ENCODE assay signal across 21 cellular contexts in genomic region chr4:78356251-78356650, GRCh38.
DNase-seq lines count a peak whose midpoint lies in the region; ATAC-seq, FAIRE-seq and TF ChIP-seq lines count a peak whose summit lies in the region.
"Had no signal": no experiment of that assay in that cellular context is flagged by ENCODE, and none has a peak within 500 bp of the region (broad histone marks: within the 10 kb centered on the region; RNA-seq: fewer than 3 reads in every experiment).

No MANE protein-coding gene starts in this region.

- H3K27me3 ChIP-seq in pancreas (no peaks in the 10 kb centered on the region), WERI-Rb-1 (ENCODE audit: insufficient read depth, low read depth, severe bottlenecking) (peaks cover 3% of the 10 kb centered on the region)
- H3K27me3 ChIP-seq: BLaER1 had no signal

- DNase-seq in WTC11 (ENCODE audit: low spot score) (no peak), choroid plexus epithelial cell (ENCODE audit: low read depth) (peak; percentile 15), kidney tubule cell (ENCODE audit: low spot score) (peak; percentile 32), T-helper 17 cell (no peak), mesenteric fat pad (ENCODE audit: low spot score) (no peak), pancreas (no peak), WERI-Rb-1 (no peak)
- DNase-seq: CD4-positive, alpha-beta T cell; COR-L47; DMS 273 treated with DMSO at 0.1 percent for 48 hours; GM23248; KG1; NCI-H1092; NCI-H1436 treated with DMSO at 0.1 percent for 48 hours; NCI-H1930; NCI-H510A; SIG-M5 had no signal

- POLR2A ChIA-PET in WTC11 (lab: Charles Lee) = no interaction called here

- no peak for ATAC-seq in WTC11
- no peak for ATAC-seq in T-helper 17 cell
- ATAC-seq in pancreas = no peak
- ATAC-seq: Panc1 had no signal

- no peak overlapping the region for H3K4me3 ChIP-seq in choroid plexus epithelial cell (ENCODE audit: low read depth, low read length)
- no peak overlapping the region for H3K4me3 ChIP-seq in pancreas
- no peak overlapping the region for H3K4me3 ChIP-seq in WERI-Rb-1 (ENCODE audit: low read depth, low read length)
- H3K4me3 ChIP-seq: BLaER1, GM23248 had no signal

- 64 to 86% methylated on average over 2 of the region's 2 CpGs for WGBS in pancreas, 2 donors

- H3K4me1 ChIP-seq in pancreas = no peaks in the 10 kb centered on the region
- H3K4me1 ChIP-seq: BLaER1 had no signal

- H3K9me3 ChIP-seq in T-helper 17 cell (ENCODE audit: control insufficient read depth, low read length, poor library complexity, severe bottlenecking) = no peaks in the 10 kb centered on the region
- no peaks in the 10 kb centered on the region for H3K9me3 ChIP-seq in pancreas
- H3K9me3 ChIP-seq in WERI-Rb-1 (ENCODE audit: severe bottlenecking) = no peaks in the 10 kb centered on the region
- H3K9me3 ChIP-seq: BLaER1 had no signal

- H3K27me3 Mint-ChIP-seq in WTC11 (ENCODE audit: low read depth) (no peaks in the 10 kb centered on the region), T-helper 17 cell (peaks cover 38% of the 10 kb centered on the region)

- no peak overlapping the region for H3K27ac ChIP-seq in pancreas
- H3K27ac ChIP-seq in WERI-Rb-1 = no peak overlapping the region
- H3K27ac ChIP-seq: BLaER1, GM23248 had no signal

- CTCF ChIA-PET in WTC11 (lab: Charles Lee) = no interaction called here

- H3K36me3 Mint-ChIP-seq in WTC11 = 0 out of 2 replicates have a peak, but pooled peaks cover 6% of the 10 kb centered on the region
- H3K36me3 Mint-ChIP-seq in T-helper 17 cell (ENCODE audit: low read depth) = no peaks in the 10 kb centered on the region

- H3K4me3 Mint-ChIP-seq in WTC11 (no peak overlapping the region), T-helper 17 cell (no peak overlapping the region)
- H3K4me3 Mint-ChIP-seq: CD4-positive, alpha-beta T cell had no signal

- H3K36me3 ChIP-seq in pancreas (no peaks in the 10 kb centered on the region), WERI-Rb-1 (no peaks in the 10 kb centered on the region)
- H3K36me3 ChIP-seq: BLaER1 had no signal

- peaks cover 4% of the 10 kb centered on the region; the same call in 1 of the 2 replicates for H3K9me3 Mint-ChIP-seq in WTC11
- H3K9me3 Mint-ChIP-seq: CD4-positive, alpha-beta T cell had no signal

- intact Hi-C loops in pancreas (cut with DNase I) = no loop called here

- no peak for FAIRE-seq in pancreas (lab: Jason Lieb, UNC)
- FAIRE-seq: GM12892, HTR-8/SVneo had no signal

- peaks cover 42% of the 10 kb centered on the region for H3K4me1 Mint-ChIP-seq in WTC11
- H3K4me1 Mint-ChIP-seq in T-helper 17 cell = no peaks in the 10 kb centered on the region

- no peak for TF ChIP-seq CTCF in WTC11 (IDR thresholded peaks at IDR 0.05)
- no peak for TF ChIP-seq CTCF in choroid plexus epithelial cell (conservative IDR thresholded peaks at IDR 0.05; ENCODE audit: low read depth, low read length)
- TF ChIP-seq CTCF in pancreas (IDR thresholded peaks at IDR 0.05) = no peak
- no peak for TF ChIP-seq CTCF in WERI-Rb-1 (IDR thresholded peaks at IDR 0.05; ENCODE audit: low read depth, low read length)

- H3K27ac Mint-ChIP-seq in WTC11 = peak overlapping the region; percentile 77; the same call in 1 of the 2 replicates
- no peak overlapping the region for H3K27ac Mint-ChIP-seq in T-helper 17 cell
- H3K27ac Mint-ChIP-seq: CD4-positive, alpha-beta T cell had no signal

TF ChIP-seq in WTC11, 78 proteins besides CTCF, POLR2A, EP300 and RAD21 (continues in another document):
- TF ChIP-seq ZBTB21 (CRISPR knock-in tag; IDR thresholded peaks at IDR 0.05; ENCODE audit: borderline replicate concordance) (no peak), ZNF263 (CRISPR knock-in tag; IDR thresholded peaks at IDR 0.05; ENCODE audit: low read depth) (no peak), TEAD4 (CRISPR knock-in tag; IDR thresholded peaks at IDR 0.05) (no peak), AFF4 (CRISPR knock-in tag; IDR thresholded peaks at IDR 0.05; ENCODE audit: borderline replicate concordance) (no peak), TP53 (CRISPR knock-in tag; IDR thresholded peaks at IDR 0.05) (no peak), NFE2L1 (CRISPR knock-in tag; IDR thresholded peaks at IDR 0.05) (no peak), MXD4 (CRISPR knock-in tag; IDR thresholded peaks at IDR 0.05; ENCODE audit: borderline replicate concordance) (no peak), GABPB1 (CRISPR knock-in tag; IDR thresholded peaks at IDR 0.05) (no peak), JAZF1 (CRISPR knock-in tag; IDR thresholded peaks at IDR 0.05) (no peak)
- TF ChIP-seq, protein P1, sequence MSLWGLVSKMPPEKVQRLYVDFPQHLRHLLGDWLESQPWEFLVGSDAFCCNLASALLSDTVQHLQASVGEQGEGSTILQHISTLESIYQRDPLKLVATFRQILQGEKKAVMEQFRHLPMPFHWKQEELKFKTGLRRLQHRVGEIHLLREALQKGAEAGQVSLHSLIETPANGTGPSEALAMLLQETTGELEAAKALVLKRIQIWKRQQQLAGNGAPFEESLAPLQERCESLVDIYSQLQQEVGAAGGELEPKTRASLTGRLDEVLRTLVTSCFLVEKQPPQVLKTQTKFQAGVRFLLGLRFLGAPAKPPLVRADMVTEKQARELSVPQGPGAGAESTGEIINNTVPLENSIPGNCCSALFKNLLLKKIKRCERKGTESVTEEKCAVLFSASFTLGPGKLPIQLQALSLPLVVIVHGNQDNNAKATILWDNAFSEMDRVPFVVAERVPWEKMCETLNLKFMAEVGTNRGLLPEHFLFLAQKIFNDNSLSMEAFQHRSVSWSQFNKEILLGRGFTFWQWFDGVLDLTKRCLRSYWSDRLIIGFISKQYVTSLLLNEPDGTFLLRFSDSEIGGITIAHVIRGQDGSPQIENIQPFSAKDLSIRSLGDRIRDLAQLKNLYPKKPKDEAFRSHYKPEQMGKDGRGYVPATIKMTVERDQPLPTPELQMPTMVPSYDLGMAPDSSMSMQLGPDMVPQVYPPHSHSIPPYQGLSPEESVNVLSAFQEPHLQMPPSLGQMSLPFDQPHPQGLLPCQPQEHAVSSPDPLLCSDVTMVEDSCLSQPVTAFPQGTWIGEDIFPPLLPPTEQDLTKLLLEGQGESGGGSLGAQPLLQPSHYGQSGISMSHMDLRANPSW (CRISPR knock-in tag; conservative IDR thresholded peaks at IDR 0.05; ENCODE audit: low read depth) = no peak
- TF ChIP-seq, protein P2, sequence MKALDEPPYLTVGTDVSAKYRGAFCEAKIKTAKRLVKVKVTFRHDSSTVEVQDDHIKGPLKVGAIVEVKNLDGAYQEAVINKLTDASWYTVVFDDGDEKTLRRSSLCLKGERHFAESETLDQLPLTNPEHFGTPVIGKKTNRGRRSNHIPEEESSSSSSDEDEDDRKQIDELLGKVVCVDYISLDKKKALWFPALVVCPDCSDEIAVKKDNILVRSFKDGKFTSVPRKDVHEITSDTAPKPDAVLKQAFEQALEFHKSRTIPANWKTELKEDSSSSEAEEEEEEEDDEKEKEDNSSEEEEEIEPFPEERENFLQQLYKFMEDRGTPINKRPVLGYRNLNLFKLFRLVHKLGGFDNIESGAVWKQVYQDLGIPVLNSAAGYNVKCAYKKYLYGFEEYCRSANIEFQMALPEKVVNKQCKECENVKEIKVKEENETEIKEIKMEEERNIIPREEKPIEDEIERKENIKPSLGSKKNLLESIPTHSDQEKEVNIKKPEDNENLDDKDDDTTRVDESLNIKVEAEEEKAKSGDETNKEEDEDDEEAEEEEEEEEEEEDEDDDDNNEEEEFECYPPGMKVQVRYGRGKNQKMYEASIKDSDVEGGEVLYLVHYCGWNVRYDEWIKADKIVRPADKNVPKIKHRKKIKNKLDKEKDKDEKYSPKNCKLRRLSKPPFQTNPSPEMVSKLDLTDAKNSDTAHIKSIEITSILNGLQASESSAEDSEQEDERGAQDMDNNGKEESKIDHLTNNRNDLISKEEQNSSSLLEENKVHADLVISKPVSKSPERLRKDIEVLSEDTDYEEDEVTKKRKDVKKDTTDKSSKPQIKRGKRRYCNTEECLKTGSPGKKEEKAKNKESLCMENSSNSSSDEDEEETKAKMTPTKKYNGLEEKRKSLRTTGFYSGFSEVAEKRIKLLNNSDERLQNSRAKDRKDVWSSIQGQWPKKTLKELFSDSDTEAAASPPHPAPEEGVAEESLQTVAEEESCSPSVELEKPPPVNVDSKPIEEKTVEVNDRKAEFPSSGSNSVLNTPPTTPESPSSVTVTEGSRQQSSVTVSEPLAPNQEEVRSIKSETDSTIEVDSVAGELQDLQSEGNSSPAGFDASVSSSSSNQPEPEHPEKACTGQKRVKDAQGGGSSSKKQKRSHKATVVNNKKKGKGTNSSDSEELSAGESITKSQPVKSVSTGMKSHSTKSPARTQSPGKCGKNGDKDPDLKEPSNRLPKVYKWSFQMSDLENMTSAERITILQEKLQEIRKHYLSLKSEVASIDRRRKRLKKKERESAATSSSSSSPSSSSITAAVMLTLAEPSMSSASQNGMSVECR (CRISPR knock-in tag; IDR thresholded peaks at IDR 0.05; ENCODE audit: borderline replicate concordance) = no peak

Comparison
In these comparisons a context has a peak if more than half of its experiments do, and no peak if none do; other contexts are left out.
1. DNase-seq: peak in choroid plexus epithelial cell (single experiment) and kidney tubule cell (single experiment); none in WTC11 (single experiment), T-helper 17 cell (0 of 3), mesenteric fat pad (single experiment), pancreas (0 of 6) and WERI-Rb-1 (single experiment).